Comparison of ENCODE assay signal across 21 cellular contexts in the genomic region with DNA sequence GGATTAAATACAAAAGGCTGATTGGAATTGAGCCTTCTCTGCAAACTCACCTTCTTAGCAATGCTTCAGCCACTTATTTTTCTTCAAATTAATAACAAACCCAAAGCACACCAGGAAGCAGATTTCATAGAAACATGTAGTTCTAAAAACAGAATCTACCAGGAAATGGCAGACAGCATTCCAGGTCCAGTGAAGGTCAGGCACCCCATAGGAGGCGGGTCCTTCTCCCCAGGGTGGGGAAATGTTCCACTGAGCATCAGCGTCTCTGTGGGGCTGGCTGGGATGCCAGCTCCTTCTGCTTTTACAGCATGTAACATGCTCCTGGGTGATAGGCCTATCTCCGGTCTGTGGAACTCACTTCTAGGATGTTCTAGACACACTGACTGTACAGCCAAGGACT.
"Had no signal": no experiment of that assay in that cellular context is flagged by ENCODE, and none has a peak within 500 bp of the region (broad histone marks: within the 10 kb centered on the region; RNA-seq: fewer than 3 reads in every experiment).

No MANE protein-coding gene starts in this region.

- H3K4me1 ChIP-seq: psoas muscle, testis had no signal

- H3K27ac ChIP-seq: heart left ventricle, left lung, psoas muscle, testis had no signal

- H3K27me3 ChIP-seq: heart left ventricle, left lung, testis, tibial nerve had no signal

- FAIRE-seq: endometrium, frontal cortex, islet of Langerhans had no signal

- H3K4me1 Mint-ChIP-seq: stimulated activated naive CD8-positive, alpha-beta T cell treated with anti-CD3 and anti-CD28 coated beads, Interleukin-15, amount 100 ng/mL, for 72 hours had no signal

- H3K27me3 Mint-ChIP-seq: naive B cell; stimulated activated naive B cell treated with anti-CD40 and anti-IgM and Interleukin-4, amounts not matched to agents 10 μg/mL and 1 μg/mL and 100 μg/mL, for 72 hours; stimulated activated naive CD8-positive, alpha-beta T cell treated with anti-CD3 and anti-CD28 coated beads, Interleukin-15, amount 100 ng/mL, for 72 hours had no signal

- H3K9me3 Mint-ChIP-seq: stimulated activated naive CD8-positive, alpha-beta T cell treated with anti-CD3 and anti-CD28 coated beads, Interleukin-15, amount 100 ng/mL, for 72 hours had no signal

- H3K4me3 Mint-ChIP-seq: naive B cell; nephron; stimulated activated naive B cell treated with anti-CD40 and anti-IgM and Interleukin-4, amounts not matched to agents 10 μg/mL and 1 μg/mL and 100 μg/mL, for 72 hours; stimulated activated naive CD8-positive, alpha-beta T cell treated with anti-CD3 and anti-CD28 coated beads, Interleukin-15, amount 100 ng/mL, for 72 hours had no signal

- H3K4me3 ChIP-seq: heart left ventricle, left lung, lung, psoas muscle, testis, tibial nerve had no signal

- H3K27ac Mint-ChIP-seq: stimulated activated naive B cell treated with anti-CD40 and anti-IgM and Interleukin-4, amounts not matched to agents 10 μg/mL and 1 μg/mL and 100 μg/mL, for 72 hours had no signal

- DNase-seq: effector memory CD4-positive, alpha-beta T cell; heart left ventricle; hippocampal formation; kidney glomerular epithelial cell; left lung; mesenchymal stem cell; naive B cell; psoas muscle; retina; stimulated activated CD4-positive, alpha-beta T cell treated with anti-CD3 and anti-CD28 coated beads, Interleukin-2, amount 100 ng/mL, for 24 hours; stimulated activated CD4-positive, alpha-beta T cell treated with anti-CD3 and anti-CD28 coated beads, Interleukin-4, amount 100 ng/mL, for 4 hours; stimulated activated naive B cell treated with anti-CD40 and anti-IgM and Interleukin-4, amounts not matched to agents 10 μg/mL and 1 μg/mL and 100 μg/mL, for 72 hours; stimulated activated naive CD8-positive, alpha-beta T cell treated with anti-CD3 and anti-CD28 coated beads, Interleukin-15, amount 100 ng/mL, for 72 hours; testis had no signal

- ATAC-seq: esophagus mucosa; heart left ventricle; left lung; psoas muscle; stimulated activated naive B cell treated with anti-CD40 and anti-IgM and Interleukin-4, amounts not matched to agents 10 μg/mL and 1 μg/mL and 100 μg/mL, for 72 hours; stimulated activated naive CD8-positive, alpha-beta T cell treated with anti-CD3 and anti-CD28 coated beads, Interleukin-15, amount 100 ng/mL, for 72 hours had no signal

- H3K9me3 ChIP-seq: left lung, psoas muscle, testis had no signal
